In the genomic region with DNA sequence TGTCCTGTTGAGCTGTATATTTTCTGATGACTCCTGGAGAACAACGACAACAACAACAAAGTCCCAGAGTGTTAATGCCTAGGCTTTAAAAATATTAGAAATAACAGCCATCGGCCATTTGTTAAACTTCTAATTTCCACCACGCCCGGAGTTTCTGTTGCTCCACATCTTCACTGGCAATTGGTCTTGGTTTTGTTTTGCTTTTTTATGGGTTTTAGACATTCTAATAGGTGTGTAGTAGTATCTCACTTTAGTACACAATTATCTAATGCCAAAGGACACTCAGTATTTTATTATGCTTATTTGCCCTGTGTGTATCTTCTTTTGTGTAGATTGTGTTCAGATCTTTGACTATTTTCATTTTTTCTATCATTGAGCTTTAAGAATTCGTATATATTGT, we compare ENCODE assay signal across 2 cellular contexts.
TF ChIP-seq lines count a peak whose summit lies in the region.

No MANE protein-coding gene starts in this region.

TF ChIP-seq in HEK293, 187 proteins besides CTCF, POLR2A, EP300 and RAD21:
- TF ChIP-seq ZNF211 (tag by site-specific recombination; IDR thresholded peaks at IDR 0.05; ENCODE audit: low read depth) (no peak), PATZ1 (tag by site-specific recombination; IDR thresholded peaks at IDR 0.05) (no peak), ZNF664 (tag by site-specific recombination; IDR thresholded peaks at IDR 0.05) (peak; percentile 72), GLIS2 (tag by site-specific recombination; IDR thresholded peaks at IDR 0.05) (no peak), ZNF24 (tag by site-specific recombination; IDR thresholded peaks at IDR 0.05) (no peak)
- TF ChIP-seq, protein P1, sequence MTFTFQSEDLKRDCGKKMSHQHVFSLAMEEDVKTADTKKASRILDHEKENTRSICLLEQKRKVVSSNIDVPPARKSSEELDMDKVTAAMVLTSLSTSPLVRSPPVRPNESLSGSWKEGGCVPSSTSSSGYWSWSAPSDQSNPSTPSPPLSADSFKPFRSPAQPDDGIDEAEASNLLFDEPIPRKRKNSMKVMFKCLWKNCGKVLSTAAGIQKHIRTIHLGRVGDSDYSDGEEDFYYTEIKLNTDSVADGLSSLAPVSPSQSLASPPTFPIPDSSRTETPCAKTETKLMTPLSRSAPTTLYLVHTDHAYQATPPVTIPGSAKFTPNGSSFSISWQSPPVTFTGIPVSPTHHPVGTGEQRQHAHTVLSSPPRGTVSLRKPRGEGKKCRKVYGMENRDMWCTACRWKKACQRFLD (tag by site-specific recombination; IDR thresholded peaks at IDR 0.05), result no peak

TF ChIP-seq in K562, 482 proteins besides CTCF, POLR2A, EP300 and RAD21:
- TF ChIP-seq GABPA (tag; conservative IDR thresholded peaks at IDR 0.05; ENCODE audit: low read depth), result no peak
- TF ChIP-seq ETS1 (conservative IDR thresholded peaks at IDR 0.05; ENCODE audit: control insufficient read depth, low read depth, low read length), result no peak
- TF ChIP-seq GMEB1 (CRISPR knock-in tag; IDR thresholded peaks at IDR 0.05), result no peak
- TF ChIP-seq ZNF354B (CRISPR knock-in tag; IDR thresholded peaks at IDR 0.05), result no peak
- TF ChIP-seq RBM25 (IDR thresholded peaks at IDR 0.05; ENCODE audit: low read depth, low read length, severe bottlenecking), result peak; percentile 60
- no peak for TF ChIP-seq ZC3H8 (IDR thresholded peaks at IDR 0.05)
- no peak for TF ChIP-seq ETV6 (IDR thresholded peaks at IDR 0.05; ENCODE audit: borderline replicate concordance in 1 of 2, low read depth in 2 of 2, low read length in 1 of 2)
- TF ChIP-seq ETV6 (CRISPR knock-in tag; IDR thresholded peaks at IDR 0.05; ENCODE audit: borderline replicate concordance), result no peak
- TF ChIP-seq KAT2B (IDR thresholded peaks at IDR 0.05; ENCODE audit: low read depth, low read length), result no peak
TF ChIP-seq in K562: peak in this region for 1.
